ENCODE assay signal across 18 cellular contexts in genomic region chr20:61788343-61788742, GRCh38.
DNase-seq lines count a peak whose midpoint lies in the region; ATAC-seq, FAIRE-seq and TF ChIP-seq lines count a peak whose summit lies in the region.
"Had no signal": no experiment of that assay in that cellular context is flagged by ENCODE, and none has a peak within 500 bp of the region (broad histone marks: within the 10 kb centered on the region; RNA-seq: fewer than 3 reads in every experiment).

No MANE protein-coding gene starts in this region.

- DNase-seq in Right ventricle myocardium superior: peak; percentile 14
- DNase-seq in heart right ventricle: no peak
- no peak for DNase-seq in HTR-8/SVneo (ENCODE audit: insufficient read length, low spot score)
- peak; percentile 24 for DNase-seq in lower lobe of right lung
- no peak for DNase-seq in GM20000 (ENCODE audit: low spot score)
- DNase-seq in small intestine: no peak
- DNase-seq: 8988T; ACHN; Caco-2; CD8-positive, alpha-beta T cell; DND-41; GDM1; GM23248; KG1 had no signal

- H3K4me1 ChIP-seq in heart right ventricle (no peaks in the 10 kb centered on the region), lower lobe of right lung (no peaks in the 10 kb centered on the region), small intestine (ENCODE audit: control insufficient read depth in 2 of 2, insufficient read depth in 1 of 2, low read depth in 1 of 2, low read length in 1 of 2) (no peaks in the 10 kb centered on the region)
- H3K4me1 ChIP-seq: Caco-2 had no signal

- H3K27ac ChIP-seq in heart right ventricle (no peak overlapping the region), lower lobe of right lung (no peak overlapping the region), small intestine (ENCODE audit: low read depth in 1 of 2, low read length in 1 of 2) (no peak overlapping the region)
- H3K27ac ChIP-seq: GM23248 had no signal

- FAIRE-seq in HTR-8/SVneo (lab: Jason Lieb, UNC) (peak; percentile 13), small intestine (lab: Jason Lieb, UNC) (no peak)
- FAIRE-seq: GM12892, H54 had no signal

- ATAC-seq in Right ventricle myocardium superior (ENCODE audit: poor library complexity): no peak
- ATAC-seq in heart right ventricle: no peak
- no peak for ATAC-seq in lower lobe of right lung
- no peak for ATAC-seq in GM18907 (IDR thresholded peaks at IDR 0.05; ENCODE audit: unreplicated experiment)
- ATAC-seq: CD8-positive, alpha-beta T cell; HCT116 had no signal

- no peak for TF ChIP-seq CTCF in heart right ventricle (IDR thresholded peaks at IDR 0.05)
- no peak for TF ChIP-seq CTCF in lower lobe of right lung (IDR thresholded peaks at IDR 0.05)
- TF ChIP-seq CTCF in GM20000 (IDR thresholded peaks at IDR 0.05; ENCODE audit: extremely low read depth, missing control alignments): no peak

- H3K9me3 ChIP-seq in heart right ventricle: no peaks in the 10 kb centered on the region
- H3K9me3 ChIP-seq in lower lobe of right lung: no peaks in the 10 kb centered on the region
- no peaks in the 10 kb centered on the region for H3K9me3 ChIP-seq in small intestine (ENCODE audit: control insufficient read depth, low read depth)
- H3K9me3 ChIP-seq: Caco-2 had no signal

- intact Hi-C loops in Right ventricle myocardium superior (cut with DNase I) (no loop called here), heart right ventricle (cut with DNase I) (no loop called here), lower lobe of right lung (cut with DNase I) (no loop called here)

- H3K4me3 ChIP-seq in heart right ventricle: no peak overlapping the region
- no peak overlapping the region for H3K4me3 ChIP-seq in lower lobe of right lung
- no peak overlapping the region for H3K4me3 ChIP-seq in small intestine (ENCODE audit: low read depth in 1 of 2, low read length in 2 of 2)
- H3K4me3 ChIP-seq: GM23248 had no signal

- 10 to 14% methylated on average over 5 of the region's 5 CpGs for WGBS in heart right ventricle, 2 donors
- WGBS in small intestine, 3 donors: 54 to 76% (median 73%) methylated on average over 5 of the region's 5 CpGs

- H3K36me3 ChIP-seq in heart right ventricle (no peaks in the 10 kb centered on the region), lower lobe of right lung (no peaks in the 10 kb centered on the region), small intestine (ENCODE audit: control insufficient read depth in 2 of 2, insufficient read depth in 2 of 2, low read length in 2 of 2) (no peaks in the 10 kb centered on the region)

- H3K27me3 ChIP-seq in heart right ventricle (peaks cover 0 to 33% (median 7%) of the 10 kb centered on the region in 7 donors), lower lobe of right lung (ENCODE audit: low read depth) (no peaks in the 10 kb centered on the region), small intestine (ENCODE audit: control insufficient read depth in 2 of 2, insufficient read depth in 2 of 2, low read length in 2 of 2) (no peaks in the 10 kb centered on the region)

Comparison
In these comparisons a context has a peak if more than half of its experiments do, and no peak if none do; other contexts are left out.
1. DNase-seq: peak in Right ventricle myocardium superior (single experiment) and lower lobe of right lung (single experiment); none in heart right ventricle (0 of 2), HTR-8/SVneo (single experiment), GM20000 (single experiment) and small intestine (single experiment).